ENCODE assay signal across 25 cellular contexts in the genomic region with DNA sequence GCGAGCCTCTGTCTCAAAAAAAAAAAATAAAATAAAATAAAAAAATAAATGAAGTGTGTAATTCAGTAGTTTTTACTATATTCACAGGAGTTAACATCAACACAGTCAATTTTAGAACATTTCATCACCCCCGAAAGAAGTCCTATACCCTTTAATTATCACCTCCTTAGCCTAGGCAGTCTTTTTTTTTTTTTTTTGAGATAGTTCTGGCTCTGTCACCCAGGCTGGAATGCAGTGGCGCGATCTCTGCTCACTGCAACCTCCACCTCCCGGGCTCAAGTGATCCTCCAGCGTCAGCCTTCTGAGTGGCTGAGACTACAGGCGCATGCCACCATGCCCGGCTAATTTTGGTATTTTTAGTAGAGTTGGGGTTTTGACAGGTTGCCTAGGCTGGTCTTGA.
DNase-seq lines count a peak whose midpoint lies in the region; ATAC-seq, FAIRE-seq and TF ChIP-seq lines count a peak whose summit lies in the region.
"Had no signal": no experiment of that assay in that cellular context is flagged by ENCODE, and none has a peak within 500 bp of the region (broad histone marks: within the 10 kb centered on the region; RNA-seq: fewer than 3 reads in every experiment).

No MANE protein-coding gene starts in this region.

- no peak overlapping the region for H3K9ac ChIP-seq in kidney (ENCODE audit: low read length in 2 of 2)
- H3K9ac ChIP-seq: BLaER1 treated with 17β-estradiol and CSF1 and Interleukin-3, amounts not matched to agents 10 nM and 100 nM had no signal

- CTCF ChIA-PET in HEK293 (lab: Yijun Ruan, JAX): interaction anchor here (0.6 kb wide), 1 partner anchor 42 kb away, joined by 3 read pairs; no protein-coding TSS in a partner anchor

- no peak for DNase-seq in Right ventricle myocardium superior
- DNase-seq in left cardiac atrium: no peak
- peak; percentile 12 for DNase-seq in kidney
- DNase-seq in stimulated activated CD4-positive, alpha-beta T cell treated with anti-CD3 and anti-CD28 coated beads, Interleukin-12 subunit alpha, Interleukin-12 subunit beta, amount 100 ng/mL, for 4 hours: no peak
- no peak for DNase-seq in D721Med (ENCODE audit: insufficient read length, low spot score)
- DNase-seq: AML-193; Caco-2; Calu3; CD4-positive, alpha-beta T cell; CD8-positive, alpha-beta T cell; DMS 273 treated with DMSO at 0.1 percent for 48 hours; DMS153; DMS53; DMS79; DND-41; EL; GDM1 had no signal

- FAIRE-seq in kidney (lab: Jason Lieb, UNC) (no peak), D721Med (lab: Jason Lieb, UNC) (no peak)
- FAIRE-seq: A549, GM12878, GM12892, GM18507 had no signal

- H3K27ac ChIP-seq in HEK293 (ENCODE audit: extremely low read depth, low read depth, low read length) (no peak overlapping the region), kidney (ENCODE audit: low read depth in 2 of 2, low read length in 2 of 2) (no peak overlapping the region)
- H3K27ac ChIP-seq: 22Rv1; A549; BLaER1 treated with 17β-estradiol and CSF1 and Interleukin-3, amounts not matched to agents 10 nM and 100 nM; C4-2B had no signal

- peak; percentile 51 for ATAC-seq in Right ventricle myocardium superior (ENCODE audit: poor library complexity)
- no peak for ATAC-seq in left cardiac atrium
- ATAC-seq: A549; CD8-positive, alpha-beta T cell; GM12878 had no signal

- intact Hi-C loops in Right ventricle myocardium superior (cut with DNase I) (no loop called here), left cardiac atrium (cut with DNase I) (no loop called here), kidney (cut with DNase I) (no loop called here)

- no peak for TF ChIP-seq CTCF in HEK293 (tag by site-specific recombination; IDR thresholded peaks at IDR 0.05)
- no peak for TF ChIP-seq CTCF in kidney (IDR thresholded peaks at IDR 0.05; ENCODE audit: borderline replicate concordance, extremely low read depth, insufficient read depth)
- TF ChIP-seq CTCF in D721Med (IDR thresholded peaks at IDR 0.05; ENCODE audit: insufficient read depth, missing control alignments): no peak

- H3K4me3 ChIP-seq in HEK293 (ENCODE audit: low read depth, low read length) (no peak overlapping the region), kidney (ENCODE audit: low read length in 2 of 2) (no peak overlapping the region)
- H3K4me3 ChIP-seq: A549; BLaER1 treated with 17β-estradiol and CSF1 and Interleukin-3, amounts not matched to agents 10 nM and 100 nM; GM12878 had no signal

- H3K4me1 ChIP-seq in HEK293 (ENCODE audit: control insufficient read depth, insufficient read depth, low read length): no peaks in the 10 kb centered on the region
- peaks cover 2 to 7% of the 10 kb centered on the region in 2 donors for H3K4me1 ChIP-seq in kidney (ENCODE audit: control insufficient read depth in 1 of 2, insufficient read depth in 1 of 2, low read depth in 1 of 2, low read length in 2 of 2)
- H3K4me1 ChIP-seq: A549, Caco-2 had no signal

- no peaks in the 10 kb centered on the region for H3K36me3 ChIP-seq in HEK293 (ENCODE audit: control insufficient read depth in 2 of 2, insufficient read depth in 1 of 2, low read length in 2 of 2)
- H3K36me3 ChIP-seq in kidney (ENCODE audit: control insufficient read depth in 1 of 2, insufficient read depth in 2 of 2, low read length in 2 of 2): peaks cover 10 to 20% of the 10 kb centered on the region in 2 donors

- H3K9me3 ChIP-seq in HEK293 (ENCODE audit: control insufficient read depth, insufficient read depth, low read depth, low read length) (no peaks in the 10 kb centered on the region), kidney (ENCODE audit: control insufficient read depth in 1 of 2, low read length in 2 of 2) (no peaks in the 10 kb centered on the region)
- H3K9me3 ChIP-seq: A549; BLaER1 treated with 17β-estradiol and CSF1 and Interleukin-3, amounts not matched to agents 10 nM and 100 nM; Caco-2 had no signal

- POLR2A ChIA-PET in HEK293 (lab: Yijun Ruan, JAX): no interaction called here

TF ChIP-seq in HEK293, 187 proteins besides CTCF, POLR2A, EP300 and RAD21:
- TF ChIP-seq, protein P1, sequence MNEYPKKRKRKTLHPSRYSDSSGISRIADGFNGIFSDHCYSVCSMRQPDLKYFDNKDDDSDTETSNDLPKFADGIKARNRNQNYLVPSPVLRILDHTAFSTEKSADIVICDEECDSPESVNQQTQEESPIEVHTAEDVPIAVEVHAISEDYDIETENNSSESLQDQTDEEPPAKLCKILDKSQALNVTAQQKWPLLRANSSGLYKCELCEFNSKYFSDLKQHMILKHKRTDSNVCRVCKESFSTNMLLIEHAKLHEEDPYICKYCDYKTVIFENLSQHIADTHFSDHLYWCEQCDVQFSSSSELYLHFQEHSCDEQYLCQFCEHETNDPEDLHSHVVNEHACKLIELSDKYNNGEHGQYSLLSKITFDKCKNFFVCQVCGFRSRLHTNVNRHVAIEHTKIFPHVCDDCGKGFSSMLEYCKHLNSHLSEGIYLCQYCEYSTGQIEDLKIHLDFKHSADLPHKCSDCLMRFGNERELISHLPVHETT (tag by site-specific recombination; IDR thresholded peaks at IDR 0.05): no peak
- peak; percentile 75 for TF ChIP-seq SP7 (tag by site-specific recombination; IDR thresholded peaks at IDR 0.05)
TF ChIP-seq in HEK293: peak in this region for 1.
